ENCODE assay signal across 9 cellular contexts in the genomic region with DNA sequence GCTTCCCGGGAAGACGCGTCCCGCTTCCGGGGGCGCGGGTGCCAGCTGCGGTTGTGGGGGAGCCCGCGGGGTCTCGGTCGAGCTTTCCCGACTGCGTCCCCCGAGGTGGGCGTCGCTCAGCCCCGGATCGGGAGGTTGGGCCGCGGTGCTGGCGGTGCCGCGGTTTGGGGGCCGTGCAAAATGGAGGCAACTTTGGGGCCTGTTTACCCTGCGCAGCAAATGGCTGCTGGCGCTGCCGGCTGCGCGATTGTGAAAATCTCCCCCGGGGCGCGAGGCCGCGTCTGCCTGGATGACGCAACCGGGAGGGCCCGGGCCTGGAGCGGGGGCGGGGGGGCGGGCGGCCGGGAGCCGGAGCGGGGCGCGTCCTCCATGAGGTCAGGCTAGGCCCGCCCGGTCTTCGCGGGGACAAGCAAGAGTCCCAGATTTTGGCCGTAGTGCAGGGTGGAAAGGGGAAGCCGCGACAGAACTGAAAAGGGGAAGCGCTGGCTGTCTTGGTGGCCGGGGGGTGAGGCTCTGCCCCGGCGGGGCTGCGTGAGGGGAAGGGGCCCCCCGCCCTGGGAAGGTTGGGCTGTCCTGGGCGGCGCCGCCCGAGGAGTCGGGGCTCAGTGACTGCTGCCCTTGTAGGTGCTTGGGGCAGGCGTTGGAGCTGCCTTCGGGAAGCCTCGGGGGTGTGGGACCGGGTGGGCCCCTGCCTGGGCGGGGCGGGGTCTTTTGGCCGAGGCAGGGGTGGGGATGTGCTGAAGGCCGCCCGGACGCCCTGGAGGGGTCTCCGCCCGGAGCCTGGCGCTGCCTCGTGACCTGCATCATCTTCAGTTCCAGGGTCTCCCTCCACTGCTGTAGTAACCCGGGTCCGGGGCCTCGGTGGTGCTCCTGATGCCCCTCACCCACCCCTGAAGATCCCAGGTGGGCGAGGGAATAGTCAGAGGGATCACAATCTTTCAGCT. TPM values are rescaled to one million over a fixed set of nuclear protein-coding genes. Genes with fewer than 3 reads are reported as not detected.
DNase-seq lines count a peak whose midpoint lies in the region; ATAC-seq and TF ChIP-seq lines count a peak whose summit lies in the region.
"Had no signal": no experiment of that assay in that cellular context is flagged by ENCODE, and none has a peak within 500 bp of the region (broad histone marks: within the 10 kb centered on the region; RNA-seq: fewer than 3 reads in every experiment).

No MANE protein-coding gene starts in this region.

- intact Hi-C loops in activated B cell treated with CpG ODN at 0.5 μM for 24 hours (cut with micrococcal nuclease): loop anchor here (5.0 kb wide), 1 partner anchor 206 kb away; a partner anchor contains a TSS
- intact Hi-C loops in breast epithelium (cut with DNase I; ENCODE audit: low total_unique reads): loop anchor here (5.0 to 10.0 kb wide), 2 partner anchors 34 to 106 kb away; a partner anchor contains a TSS

- H3K4me3 Mint-ChIP-seq in activated B cell treated with CpG ODN at 0.5 μM for 24 hours: peak overlapping the region; percentile 92

- H3K4me1 ChIP-seq in DND-41 (ENCODE audit: insufficient read depth, low read length) (peaks cover 44% of the 10 kb centered on the region), breast epithelium (peaks cover 24 to 26% of the 10 kb centered on the region in 2 donors)

- no peaks in the 10 kb centered on the region for H3K9me3 Mint-ChIP-seq in activated B cell treated with CpG ODN at 0.5 μM for 24 hours

- H3K9ac ChIP-seq in DND-41 (ENCODE audit: low read depth, low read length): peak overlapping the region; percentile 100

- TF ChIP-seq CTCF in DND-41 (IDR thresholded peaks at IDR 0.05; ENCODE audit: borderline replicate concordance, extremely low read depth, low read length, poor library complexity, severe bottlenecking) (no peak), LNCaP clone FGC (IDR thresholded peaks at IDR 0.05; ENCODE audit: control insufficient read depth, extremely low read depth, insufficient read depth) (no peak), activated B cell treated with CpG ODN at 0.5 μM for 24 hours (IDR thresholded peaks at IDR 0.05) (no peak), breast epithelium (IDR thresholded peaks at IDR 0.05) (no peak)

- peak; percentile 16; the same call in 2 of the 3 replicates for ATAC-seq in DND-41 (ENCODE audit: insufficient read depth, low read depth)
- ATAC-seq in activated B cell treated with CpG ODN at 0.5 μM for 24 hours (ENCODE audit: low read depth): peak; percentile 40
- ATAC-seq in HG02885 (IDR thresholded peaks at IDR 0.05; ENCODE audit: poor library complexity, unreplicated experiment): no peak
- ATAC-seq in GM19328 (IDR thresholded peaks at IDR 0.05; ENCODE audit: unreplicated experiment): no peak

- peaks cover 58% of the 10 kb centered on the region for H3K4me1 Mint-ChIP-seq in activated B cell treated with CpG ODN at 0.5 μM for 24 hours

- no peak for TF ChIP-seq POLR2A in breast epithelium (IDR thresholded peaks at IDR 0.05)

- H3K4me3 ChIP-seq in DND-41 (ENCODE audit: low read depth in 1 of 2, low read length in 2 of 2): peak overlapping the region; percentile 100
- peak overlapping the region; percentile 93 for H3K4me3 ChIP-seq in LNCaP clone FGC (ENCODE audit: low read depth, low read length)
- peak overlapping the region; percentile 76 to 100 (median 82) for H3K4me3 ChIP-seq in breast epithelium
- H3K4me3 ChIP-seq in skeletal muscle cell (ENCODE audit: low read depth, low read length): peak overlapping the region; percentile 84

- H3K4me2 ChIP-seq in DND-41 (ENCODE audit: insufficient read depth, low read length): peak overlapping the region; percentile 84

- H3K27me3 Mint-ChIP-seq in activated B cell treated with CpG ODN at 0.5 μM for 24 hours: no peaks in the 10 kb centered on the region

- peaks cover 73% of the 10 kb centered on the region for H3K79me2 ChIP-seq in DND-41 (ENCODE audit: insufficient read depth, low read length)

- H3K9me3 ChIP-seq in DND-41 (ENCODE audit: insufficient read depth, low read length, severe bottlenecking) (no peaks in the 10 kb centered on the region), breast epithelium (no peaks in the 10 kb centered on the region)

- peak overlapping the region; percentile 89 for H3K27ac Mint-ChIP-seq in activated B cell treated with CpG ODN at 0.5 μM for 24 hours

- H2AFZ ChIP-seq in DND-41 (ENCODE audit: low read depth, low read length): no peak overlapping the region

- CTCF ChIA-PET in activated B cell treated with CpG ODN at 0.5 μM for 24 hours (lab: Charles Lee): interaction anchor here (1.0 to 4.0 kb wide), 2 partner anchors 19 to 45 kb away, joined by 3 to 17 read pairs; no protein-coding TSS in a partner anchor

- peak; percentile 78 for DNase-seq in DND-41
- DNase-seq in LNCaP clone FGC (ENCODE audit: low read depth): no peak
- peak; percentile 70 for DNase-seq in activated B cell treated with CpG ODN at 0.5 μM for 24 hours
- peak; percentile 77 to 86 for DNase-seq in breast epithelium (ENCODE audit: low spot score in 2 of 2)
- peak; percentile 78 for DNase-seq in iPS-NIHi11 (ENCODE audit: low spot score)
- DNase-seq in skeletal muscle cell (ENCODE audit: low read depth): peak; percentile 66

- H3K36me3 ChIP-seq in DND-41 (ENCODE audit: insufficient read depth, low read length) (peaks cover 51% of the 10 kb centered on the region), breast epithelium (no peaks in the 10 kb centered on the region)

- peak overlapping the region; percentile 99 for H3K27ac ChIP-seq in DND-41 (ENCODE audit: low read length)
- peak overlapping the region; percentile 99 to 100 for H3K27ac ChIP-seq in breast epithelium

- H4K20me1 ChIP-seq in DND-41 (ENCODE audit: insufficient read depth, low read length): peaks cover 58% of the 10 kb centered on the region

- no peaks in the 10 kb centered on the region for H3K27me3 ChIP-seq in DND-41 (ENCODE audit: insufficient read depth, low read length, poor library complexity)
- no peaks in the 10 kb centered on the region for H3K27me3 ChIP-seq in breast epithelium

- POLR2A ChIA-PET in activated B cell treated with CpG ODN at 0.5 μM for 24 hours (lab: Charles Lee): interaction anchor here (0.5 to 7.8 kb wide), 23 partner anchors 11 to 367 kb away, joined by 3 to 131 read pairs (median 7); a partner anchor contains a TSS

- peaks cover 39% of the 10 kb centered on the region for H3K36me3 Mint-ChIP-seq in activated B cell treated with CpG ODN at 0.5 μM for 24 hours (ENCODE audit: low read depth)

RNA-seq across cellular contexts. Expression of a gene that starts 11.1 kb away (rescaled TPM):
- total RNA-seq in activated B cell treated with CpG ODN at 0.5 μM for 24 hours: 0.09 TPM in 1 of 2 replicates, not detected in the other
- total RNA-seq in breast epithelium: 1 to 10 TPM in 1 of 3 donors, not detected in 2; 1.8 TPM

RNA-seq across cellular contexts. Expression of a gene that starts 14.6 kb away (rescaled TPM):
- total RNA-seq in activated B cell treated with CpG ODN at 0.5 μM for 24 hours: 0.31 and 0.54 TPM in 2 replicates
- total RNA-seq in breast epithelium: 1 to 10 TPM in 2 of 3 donors, not detected in 1; 1.0 to 2.3 TPM
- total RNA-seq: dermis microvascular lymphatic vessel endothelial cell had no signal

RNA-seq across cellular contexts. Expression of a gene that starts 21.7 kb away (rescaled TPM):
- 2.8 and 4.8 TPM in 2 replicates for total RNA-seq in activated B cell treated with CpG ODN at 0.5 μM for 24 hours
- 1 to 10 TPM in 2 of 3 donors, not detected in 1; 2.5 to 3.9 TPM for total RNA-seq in breast epithelium

RNA-seq across cellular contexts. Expression of a gene that starts 34.2 kb away (rescaled TPM):
- total RNA-seq in activated B cell treated with CpG ODN at 0.5 μM for 24 hours: 107 and 117 TPM in 2 replicates
- total RNA-seq in breast epithelium: 10 to 100 TPM; 32.6 to 38.0 (median 33.3) TPM

RNA-seq across cellular contexts. Expression of a gene that starts 34.7 kb away (rescaled TPM):
- total RNA-seq in activated B cell treated with CpG ODN at 0.5 μM for 24 hours: 74.4 and 74.9 TPM in 2 replicates
- total RNA-seq in breast epithelium: 10 to 100 TPM; 44.6 to 52.8 (median 47.4) TPM

Comparison
In these comparisons a context has a peak if more than half of its experiments do, and no peak if none do; other contexts are left out.
1. ATAC-seq: peak in DND-41 (single experiment) and activated B cell treated with CpG ODN at 0.5 μM for 24 hours (single experiment); none in HG02885 (single experiment) and GM19328 (single experiment).
2. Peak in every context shown above with its lines, with median percentiles within 50 percentile points of each other: H3K4me3 ChIP-seq.